9 cellular contexts compared by ENCODE assay signal in the genomic region with DNA sequence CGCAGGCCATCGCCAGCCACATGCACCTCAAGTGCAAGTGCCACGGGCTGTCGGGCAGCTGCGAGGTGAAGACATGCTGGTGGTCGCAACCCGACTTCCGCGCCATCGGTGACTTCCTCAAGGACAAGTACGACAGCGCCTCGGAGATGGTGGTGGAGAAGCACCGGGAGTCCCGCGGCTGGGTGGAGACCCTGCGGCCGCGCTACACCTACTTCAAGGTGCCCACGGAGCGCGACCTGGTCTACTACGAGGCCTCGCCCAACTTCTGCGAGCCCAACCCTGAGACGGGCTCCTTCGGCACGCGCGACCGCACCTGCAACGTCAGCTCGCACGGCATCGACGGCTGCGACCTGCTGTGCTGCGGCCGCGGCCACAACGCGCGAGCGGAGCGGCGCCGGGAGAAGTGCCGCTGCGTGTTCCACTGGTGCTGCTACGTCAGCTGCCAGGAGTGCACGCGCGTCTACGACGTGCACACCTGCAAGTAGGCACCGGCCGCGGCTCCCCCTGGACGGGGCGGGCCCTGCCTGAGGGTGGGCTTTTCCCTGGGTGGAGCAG. TPM values are rescaled to one million over a fixed set of nuclear protein-coding genes. Genes with fewer than 3 reads are reported as not detected.
A peak's percentile ranks its signal among the peaks of the same experiment; 100 is the strongest.
DNase-seq lines count a peak whose midpoint lies in the region; ATAC-seq, FAIRE-seq and TF ChIP-seq lines count a peak whose summit lies in the region.
"Had no signal": no experiment of that assay in that cellular context is flagged by ENCODE, and none has a peak within 500 bp of the region (broad histone marks: within the 10 kb centered on the region; RNA-seq: fewer than 3 reads in every experiment).

No MANE protein-coding gene starts in this region.

- H3K27ac Mint-ChIP-seq in CD14-positive monocyte, result no peak overlapping the region
- peak overlapping the region in 2 of 9 donors; percentile 34 to 64 for H3K27ac Mint-ChIP-seq in naive thymus-derived CD4-positive, alpha-beta T cell

- no TSS peak for BruUV-seq in GM12878 (replicated peaks; lab: Mats Ljungman, UMichigan)

- DNase-seq in CD14-positive monocyte (ENCODE audit: low spot score) (no peak), GM12878 (ENCODE audit: low read depth, low spot score) (no peak), NOMO-1 treated with dmso at 0.1 percent for 144 hours (lab: John Stamatoyannopoulos, UW; ENCODE audit: unreplicated experiment) (no peak), hypothalamus (lab: John Stamatoyannopoulos, UW) (no peak), KG1 (lab: John Stamatoyannopoulos, UW) (no peak)
- DNase-seq in naive thymus-derived CD4-positive, alpha-beta T cell, result peak in 8 of 9 donors; percentile 49 to 81 (median 70)

- H3K9me3 Mint-ChIP-seq in CD14-positive monocyte, result peaks cover 0 to 34% (median 19%) of the 10 kb centered on the region in 7 donors
- peaks cover 0 to 7% (median 0%) of the 10 kb centered on the region in 11 donors for H3K9me3 Mint-ChIP-seq in naive thymus-derived CD4-positive, alpha-beta T cell

- H4K20me1 ChIP-seq in GM12878 (ENCODE audit: control insufficient read depth, insufficient read depth), result no peaks in the 10 kb centered on the region

- intact Hi-C loops in CD14-positive monocyte (cut with micrococcal nuclease) (loop anchor here in 1 of 2 donors (10.0 kb wide), 1 partner anchor 304 kb away; no protein-coding TSS in a partner anchor), GM12878 (cut with micrococcal nuclease; ENCODE audit: unreplicated experiment) (no loop called here)
- intact Hi-C loops in naive thymus-derived CD4-positive, alpha-beta T cell (cut with micrococcal nuclease), result loop anchor here (1.0 to 2.0 kb wide), 5 partner anchors 23 to 272 kb away; a partner anchor contains a TSS

- H3K27me3 Mint-ChIP-seq in CD14-positive monocyte (ENCODE audit: low read depth in 3 of 3), result peaks cover 55 to 76% (median 67%) of the 10 kb centered on the region in 3 donors
- peaks cover 26 to 52% (median 38%) of the 10 kb centered on the region in 5 donors for H3K27me3 Mint-ChIP-seq in naive thymus-derived CD4-positive, alpha-beta T cell

- TF ChIP-seq EP300 in GM12878 (IDR thresholded peaks at IDR 0.05; ENCODE audit: borderline replicate concordance in 1 of 2, control insufficient read depth in 1 of 2, low read depth in 2 of 2, low read length in 2 of 2), result no peak

- no peak for TF ChIP-seq RAD21 in GM12878 (IDR thresholded peaks at IDR 0.05; ENCODE audit: insufficient read depth, low read depth, low read length)

- no peak for FAIRE-seq in GM12878 (lab: Jason Lieb, UNC)

- peak overlapping the region; percentile 83 for H3K4me3 ChIP-seq in HUES6 (ENCODE audit: low read depth, low read length)
- no peak overlapping the region for H3K4me3 ChIP-seq in GM12878
- H3K4me3 ChIP-seq in naive thymus-derived CD4-positive, alpha-beta T cell (ENCODE audit: low read length), result peak overlapping the region; percentile 48

- H3K27me3 ChIP-seq in HUES6 (ENCODE audit: control insufficient read depth, insufficient read depth, low read length) (peaks cover 85% of the 10 kb centered on the region), GM12878 (replicated peaks in 1 of 2; ENCODE audit: control insufficient read depth in 2 of 2, insufficient read depth in 2 of 2, low read length in 1 of 2) (peaks cover 0 to 7% of the 10 kb centered on the region in 2 experiments; a peak in 3 of 4 replicates)
- peaks cover 9 to 29% of the 10 kb centered on the region in 2 donors for H3K27me3 ChIP-seq in naive thymus-derived CD4-positive, alpha-beta T cell (ENCODE audit: control insufficient read depth in 2 of 2, insufficient read depth in 2 of 2, low read length in 2 of 2)

- 17% methylated on average over 59 of the region's 60 CpGs for WGBS in GM12878 (ENCODE audit: insufficient coverage, insufficient replicate concordance, low lambda C conversion rate, missing lambda C conversion rate)

- H3K36me3 Mint-ChIP-seq in CD14-positive monocyte, result peaks cover 3% of the 10 kb centered on the region in 2 donors
- peaks cover 0 to 4% (median 0%) of the 10 kb centered on the region in 5 donors for H3K36me3 Mint-ChIP-seq in naive thymus-derived CD4-positive, alpha-beta T cell

- peak overlapping the region; percentile 38; the same call in 1 of the 2 replicates for H3K4me2 ChIP-seq in GM12878 (ENCODE audit: control insufficient read depth, insufficient read depth)

- H3K4me1 ChIP-seq in HUES6 (ENCODE audit: control insufficient read depth, insufficient read depth, low read length) (peaks cover 13% of the 10 kb centered on the region; the same call in 1 of the 2 replicates), GM12878 (ENCODE audit: control insufficient read depth, insufficient read depth, low read length) (no peaks in the 10 kb centered on the region)
- peaks cover 5 to 19% of the 10 kb centered on the region in 2 donors for H3K4me1 ChIP-seq in naive thymus-derived CD4-positive, alpha-beta T cell (ENCODE audit: control insufficient read depth in 2 of 2, insufficient read depth in 2 of 2, low read length in 2 of 2)

- CTCF ChIA-PET in GM12878 (lab: Yijun Ruan, JAX), result no interaction called here
- CTCF ChIA-PET in naive thymus-derived CD4-positive, alpha-beta T cell (lab: Charles Lee), result no interaction called here

- TF ChIP-seq CTCF in CD14-positive monocyte (IDR thresholded peaks at IDR 0.05), result no peak
- no peak for TF ChIP-seq CTCF in GM12878 (IDR thresholded peaks at IDR 0.05 in 2 of 3, conservative IDR thresholded peaks at IDR 0.05 in 1 of 3; ENCODE audit: control insufficient read depth in 2 of 3, extremely low read depth in 1 of 3, insufficient read depth in 1 of 3, low read depth in 3 of 3, low read length in 3 of 3)

- peak overlapping the region; percentile 74 for H3K4me3 Mint-ChIP-seq in CD14-positive monocyte
- peak overlapping the region in 9 of 10 donors; percentile 29 to 82 (median 68) for H3K4me3 Mint-ChIP-seq in naive thymus-derived CD4-positive, alpha-beta T cell

- H3K9ac ChIP-seq in HUES6 (ENCODE audit: low read length) (no peak overlapping the region), GM12878 (ENCODE audit: control insufficient read depth, insufficient read depth, low read length) (no peak overlapping the region)

- POLR2A ChIA-PET in GM12878 (lab: Charles Lee), result no interaction called here
- POLR2A ChIA-PET in naive thymus-derived CD4-positive, alpha-beta T cell (lab: Charles Lee), result no interaction called here

- peaks cover 11% of the 10 kb centered on the region for H3K4me1 Mint-ChIP-seq in CD14-positive monocyte
- peaks cover 6 to 15% (median 7%) of the 10 kb centered on the region in 7 donors for H3K4me1 Mint-ChIP-seq in naive thymus-derived CD4-positive, alpha-beta T cell

- no peaks in the 10 kb centered on the region for H3K9me3 ChIP-seq in HUES6 (ENCODE audit: control insufficient read depth, insufficient read depth, low read depth, low read length)
- no peaks in the 10 kb centered on the region; the same call in 2 of the 3 replicates for H3K9me3 ChIP-seq in GM12878 (replicated peaks; ENCODE audit: control insufficient read depth, insufficient read depth, low read length)
- no peaks in the 10 kb centered on the region for H3K9me3 ChIP-seq in naive thymus-derived CD4-positive, alpha-beta T cell (ENCODE audit: control insufficient read depth in 2 of 3, low read length in 3 of 3)

- H3K27ac ChIP-seq in HUES6 (ENCODE audit: low read depth, low read length) (no peak overlapping the region), GM12878 (ENCODE audit: control insufficient read depth, insufficient read depth) (no peak overlapping the region)
- H3K27ac ChIP-seq in naive thymus-derived CD4-positive, alpha-beta T cell (ENCODE audit: low read depth, low read length), result no peak overlapping the region
- H3K27ac ChIP-seq: SK-N-MC had no signal

- H3K36me3 ChIP-seq in HUES6 (ENCODE audit: control insufficient read depth, insufficient read depth, low read length), result no peaks in the 10 kb centered on the region
- H3K36me3 ChIP-seq in GM12878 (ENCODE audit: control insufficient read depth in 2 of 2, insufficient read depth in 2 of 2, low read length in 1 of 2), result no peaks in the 10 kb centered on the region
- H3K36me3 ChIP-seq in naive thymus-derived CD4-positive, alpha-beta T cell (ENCODE audit: control insufficient read depth in 2 of 3, insufficient read depth in 3 of 3, low read length in 3 of 3), result no peaks in the 10 kb centered on the region

- in situ Hi-C loops in GM12878 (cut with MboI), result no loop called here

- H2AFZ ChIP-seq in GM12878 (ENCODE audit: control insufficient read depth, low read depth, low read length), result no peak overlapping the region

- peak; percentile 35 for ATAC-seq in GM12878
- peak; percentile 81 for ATAC-seq in naive thymus-derived CD4-positive, alpha-beta T cell
- no peak for ATAC-seq in GM21723 (IDR thresholded peaks at IDR 0.05; ENCODE audit: unreplicated experiment)

- RAD21 ChIA-PET in GM12878 (lab: Charles Lee; ENCODE audit: unreplicated experiment), result no interaction called here

- SMC1A ChIA-PET in GM12878 (lab: Charles Lee; ENCODE audit: uncharacterized antibody, unreplicated experiment), result no interaction called here

- TF ChIP-seq POLR2A in GM12878 (IDR thresholded peaks at IDR 0.05; ENCODE audit: low read depth, low read length), result no peak

- no peaks in the 10 kb centered on the region for H3K79me2 ChIP-seq in GM12878 (ENCODE audit: control insufficient read depth, insufficient read depth, low read length)

RNA-seq across cellular contexts. Expression of a gene that starts 23.4 kb away (rescaled TPM):
- polyA plus RNA-seq in CD14-positive monocyte (100 to 1,000 TPM; 580 to 603 TPM), GM12878 (2011; rRNA removed) (178 and 316 TPM in 2 replicates), GM12878 (2014; fragmentation: Illumina TruSeq; extraction: Trizol) (97.0 and 247 TPM in 2 replicates), GM12878 (2014; fragmentation: Nextera tagmentation; extraction: Ambion mirVana) (10 to 100 TPM; 48.4 to 97.3 TPM), GM12878 (2014; rRNA removed) (352 and 369 TPM in 2 replicates), GM12878 (2016; fragmentation: Nextera tagmentation; extraction: Ambion mirVana) (100 to 1,000 TPM; 481 to 508 TPM)
- 46.2 and 52.9 TPM in 2 replicates for total RNA-seq in GM12878 (2013; cell fraction: nucleolus; rRNA removed)
- total RNA-seq in GM12878 (2014; rRNA removed) (226 and 267 TPM in 2 replicates), GM12878 (2014; rRNA removed; fragmentation: Illumina TruSeq; extraction: Trizol) (113 and 131 TPM in 2 replicates), GM12878 (2021) (296 and 300 TPM in 2 replicates)
- polyA plus RNA-seq in GM12878 (2011; ENCODE audit: low read depth), result 141 TPM
- 534 and 696 TPM in 2 replicates for polyA plus RNA-seq in GM12878 (2011; cell fraction: cytosol; rRNA removed)
- 285 and 308 TPM in 2 replicates for polyA plus RNA-seq in GM12878 (2011; cell fraction: nucleus; rRNA removed)
- polyA plus RNA-seq in GM12878 (2012), result 283 and 294 TPM in 2 replicates
- 403 and 507 TPM in 2 replicates for polyA minus RNA-seq in GM12878 (2011; rRNA and poly(A)+ RNA removed)
- 202 and 205 TPM in 2 replicates for polyA minus RNA-seq in GM12878 (2011; cell fraction: cytosol; rRNA and poly(A)+ RNA removed)
- polyA minus RNA-seq in GM12878 (2011; cell fraction: nucleus; rRNA and poly(A)+ RNA removed), result 64.4 and 99.1 TPM in 2 replicates
- total RNA-seq in naive thymus-derived CD4-positive, alpha-beta T cell, result 100 to 1,000 TPM; 198 to 390 (median 259) TPM
- polyA plus RNA-seq in naive thymus-derived CD4-positive, alpha-beta T cell, result 100 to 1,000 TPM; 382 to 434 TPM

RNA-seq across cellular contexts. Expression of a gene that starts 44.1 kb away (rescaled TPM):
- polyA plus RNA-seq in CD14-positive monocyte (10 to 100 TPM in 1 of 2 donors, 1 to 10 TPM in 1; 6.9 to 10.6 TPM), GM12878 (2011; rRNA removed) (3.1 and 6.6 TPM in 2 replicates), GM12878 (2014; fragmentation: Illumina TruSeq; extraction: Trizol) (1.6 and 5.5 TPM in 2 replicates), GM12878 (2014; fragmentation: Nextera tagmentation; extraction: Ambion mirVana) (1 to 10 TPM; 2.5 to 4.8 TPM), GM12878 (2014; rRNA removed) (18.8 and 19.5 TPM in 2 replicates), GM12878 (2016; fragmentation: Nextera tagmentation; extraction: Ambion mirVana) (10 to 100 TPM; 26.7 to 27.0 TPM)
- 5.5 and 6.0 TPM in 2 replicates for total RNA-seq in GM12878 (2013; cell fraction: nucleolus; rRNA removed)
- total RNA-seq in GM12878 (2014; rRNA removed) (14.0 and 14.6 TPM in 2 replicates), GM12878 (2014; rRNA removed; fragmentation: Illumina TruSeq; extraction: Trizol) (5.9 and 6.7 TPM in 2 replicates), GM12878 (2021) (20.8 and 21.5 TPM in 2 replicates)
- 5.1 TPM for polyA plus RNA-seq in GM12878 (2011; ENCODE audit: low read depth)
- 10.1 and 14.3 TPM in 2 replicates for polyA plus RNA-seq in GM12878 (2011; cell fraction: cytosol; rRNA removed)
- 23.8 and 28.1 TPM in 2 replicates for polyA plus RNA-seq in GM12878 (2011; cell fraction: nucleus; rRNA removed)
- polyA plus RNA-seq in GM12878 (2012), result 13.2 and 16.0 TPM in 2 replicates
- polyA minus RNA-seq in GM12878 (2011; rRNA and poly(A)+ RNA removed), result 1.2 and 2.7 TPM in 2 replicates
- 1.8 and 2.7 TPM in 2 replicates for polyA minus RNA-seq in GM12878 (2011; cell fraction: cytosol; rRNA and poly(A)+ RNA removed)
- 3.5 and 4.8 TPM in 2 replicates for polyA minus RNA-seq in GM12878 (2011; cell fraction: nucleus; rRNA and poly(A)+ RNA removed)
- total RNA-seq in naive thymus-derived CD4-positive, alpha-beta T cell, result 10 to 100 TPM; 16.8 to 31.8 (median 27.8) TPM
- polyA plus RNA-seq in naive thymus-derived CD4-positive, alpha-beta T cell, result 10 to 100 TPM; 21.9 to 33.0 TPM

RNA-seq across cellular contexts. Expression of a gene that starts 50.0 kb away (rescaled TPM):
- 100 to 1,000 TPM in 1 of 2 donors, 10 to 100 TPM in 1; 99.8 to 104 TPM for polyA plus RNA-seq in CD14-positive monocyte
- total RNA-seq in GM12878 (2013; cell fraction: nucleolus; rRNA removed), result 43.8 and 45.7 TPM in 2 replicates
- total RNA-seq in GM12878 (2014; rRNA removed), result 81.9 and 93.4 TPM in 2 replicates
- total RNA-seq in GM12878 (2014; rRNA removed; fragmentation: Illumina TruSeq; extraction: Trizol), result 25.5 and 35.1 TPM in 2 replicates
- total RNA-seq in GM12878 (2021), result 47.6 and 54.9 TPM in 2 replicates
- 30.7 TPM for polyA plus RNA-seq in GM12878 (2011; ENCODE audit: low read depth)
- 17.0 and 39.3 TPM in 2 replicates for polyA plus RNA-seq in GM12878 (2011; rRNA removed)
- 66.7 and 115 TPM in 2 replicates for polyA plus RNA-seq in GM12878 (2011; cell fraction: cytosol; rRNA removed)
- polyA plus RNA-seq in GM12878 (2011; cell fraction: nucleus; rRNA removed), result 172 and 194 TPM in 2 replicates
- polyA plus RNA-seq in GM12878 (2012), result 45.5 and 64.1 TPM in 2 replicates
- polyA plus RNA-seq in GM12878 (2014; fragmentation: Illumina TruSeq; extraction: Trizol), result 8.8 and 42.1 TPM in 2 replicates
- 10 to 100 TPM; 15.1 to 56.7 TPM for polyA plus RNA-seq in GM12878 (2014; fragmentation: Nextera tagmentation; extraction: Ambion mirVana)
- 91.0 and 96.3 TPM in 2 replicates for polyA plus RNA-seq in GM12878 (2014; rRNA removed)
- 100 to 1,000 TPM; 129 to 143 TPM for polyA plus RNA-seq in GM12878 (2016; fragmentation: Nextera tagmentation; extraction: Ambion mirVana)
- 24.7 and 44.2 TPM in 2 replicates for polyA minus RNA-seq in GM12878 (2011; rRNA and poly(A)+ RNA removed)
- 16.6 and 20.5 TPM in 2 replicates for polyA minus RNA-seq in GM12878 (2011; cell fraction: cytosol; rRNA and poly(A)+ RNA removed)
- 31.3 and 40.2 TPM in 2 replicates for polyA minus RNA-seq in GM12878 (2011; cell fraction: nucleus; rRNA and poly(A)+ RNA removed)
- total RNA-seq in naive thymus-derived CD4-positive, alpha-beta T cell, result 10 to 100 TPM; 34.3 to 79.3 (median 65.2) TPM
- 100 to 1,000 TPM; 132 to 149 TPM for polyA plus RNA-seq in naive thymus-derived CD4-positive, alpha-beta T cell

RNA-seq across cellular contexts. Expression of a gene that starts 52.3 kb away (rescaled TPM):
- not detected for polyA plus RNA-seq in CD14-positive monocyte
- 0.48 and 0.56 TPM in 2 replicates for total RNA-seq in GM12878 (2013; cell fraction: nucleolus; rRNA removed)
- not detected in 2 replicates for total RNA-seq in GM12878 (2014; rRNA removed)
- not detected in 2 replicates for total RNA-seq in GM12878 (2014; rRNA removed; fragmentation: Illumina TruSeq; extraction: Trizol)
- total RNA-seq in GM12878 (2021), result not detected in 2 replicates
- polyA plus RNA-seq in GM12878 (2011; ENCODE audit: low read depth), result not detected
- 0.10 and 0.16 TPM in 2 replicates for polyA plus RNA-seq in GM12878 (2011; rRNA removed)
- polyA plus RNA-seq in GM12878 (2011; cell fraction: cytosol; rRNA removed), result 0.36 and 0.53 TPM in 2 replicates
- polyA plus RNA-seq in GM12878 (2011; cell fraction: nucleus; rRNA removed), result 0.48 and 0.61 TPM in 2 replicates
- polyA plus RNA-seq in GM12878 (2012), result not detected in 2 replicates
- polyA plus RNA-seq in GM12878 (2014; fragmentation: Illumina TruSeq; extraction: Trizol), result not detected in 2 replicates
- polyA plus RNA-seq in GM12878 (2014; fragmentation: Nextera tagmentation; extraction: Ambion mirVana), result not detected
- polyA plus RNA-seq in GM12878 (2014; rRNA removed), result not detected in 2 replicates
- polyA plus RNA-seq in GM12878 (2016; fragmentation: Nextera tagmentation; extraction: Ambion mirVana), result not detected
- 0.36 TPM in 1 of 2 replicates, not detected in the other for polyA minus RNA-seq in GM12878 (2011; rRNA and poly(A)+ RNA removed)
- not detected in 2 replicates for polyA minus RNA-seq in GM12878 (2011; cell fraction: cytosol; rRNA and poly(A)+ RNA removed)
- 0.48 and 0.77 TPM in 2 replicates for polyA minus RNA-seq in GM12878 (2011; cell fraction: nucleus; rRNA and poly(A)+ RNA removed)
- not detected for total RNA-seq in naive thymus-derived CD4-positive, alpha-beta T cell
- not detected for polyA plus RNA-seq in naive thymus-derived CD4-positive, alpha-beta T cell

Comparison
In these comparisons a context has a peak if more than half of its experiments do, and no peak if none do; other contexts are left out.
1. DNase-seq: peak in naive thymus-derived CD4-positive, alpha-beta T cell (8 of 9); none in CD14-positive monocyte (single experiment), GM12878 (single experiment), NOMO-1 treated with dmso at 0.1 percent for 144 hours (single experiment), hypothalamus (0 of 51) and KG1 (single experiment).